Comparison of ENCODE assay signal across 8 cellular contexts in the genomic region with DNA sequence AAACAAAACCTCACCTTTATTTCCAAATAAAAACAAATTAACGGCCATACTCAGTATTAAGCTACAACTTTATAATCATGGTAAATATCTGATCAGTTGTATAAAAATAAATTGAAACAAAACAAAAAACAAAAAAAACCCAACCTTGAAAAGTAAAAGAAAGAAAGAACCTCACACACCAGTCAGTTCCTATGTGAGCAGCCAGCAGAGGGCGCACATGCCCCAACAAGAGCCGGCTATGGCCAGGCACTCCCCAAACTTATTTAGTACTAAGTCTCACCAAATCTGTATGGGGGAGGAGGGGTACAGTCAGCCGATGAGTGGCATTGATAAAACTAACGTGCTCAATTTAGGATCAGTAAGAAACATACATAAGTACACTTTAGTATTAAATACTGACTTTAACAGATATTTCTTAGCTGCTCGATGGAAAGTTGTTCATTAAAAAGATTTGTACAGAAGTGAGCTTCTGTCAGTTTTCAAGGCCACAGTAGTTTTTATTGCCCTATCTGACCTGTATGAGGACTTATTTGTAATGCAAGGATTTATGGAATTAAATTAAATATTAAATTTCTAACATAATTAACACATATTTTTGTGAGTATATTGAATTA.
DNase-seq lines count a peak whose midpoint lies in the region; ATAC-seq and TF ChIP-seq lines count a peak whose summit lies in the region.

No MANE protein-coding gene starts in this region.

- ATAC-seq in GM21576 (IDR thresholded peaks at IDR 0.05; ENCODE audit: unreplicated experiment) (peak; percentile 88), Panc1 (peak; percentile 74; the same call in 1 of the 2 replicates), omental fat pad (ENCODE audit: low FRiP score) (peak; percentile 73), thoracic aorta (ENCODE audit: insufficient number of reproducible peaks, low FRiP score, low read depth) (no peak)
- ATAC-seq in activated T-cell treated with anti-CD3 and anti-CD28 coated beads, Interleukin-2, amount 50 U/mL, for 72 hours (replicated peaks in 1 of 2) = peak; percentile 67 to 80

- H3K4me1 ChIP-seq in Panc1 (ENCODE audit: control insufficient read depth, insufficient read depth, low read length) (no peaks in the 10 kb centered on the region), thoracic aorta (ENCODE audit: control insufficient read depth in 1 of 2, low read depth in 2 of 2) (no peaks in the 10 kb centered on the region)

- H3K4me3 Mint-ChIP-seq in activated T-cell treated with anti-CD3 and anti-CD28 coated beads, Interleukin-2, amount 50 U/mL, for 72 hours = no peak overlapping the region

- POLR2A ChIA-PET in Panc1 (lab: Charles Lee) = no interaction called here

- H3K36me3 Mint-ChIP-seq in activated T-cell treated with anti-CD3 and anti-CD28 coated beads, Interleukin-2, amount 50 U/mL, for 72 hours (ENCODE audit: insufficient read depth in 2 of 2) = no peaks in the 10 kb centered on the region

- BruUV-seq in Panc1 (replicated peaks; lab: Mats Ljungman, UMichigan) = no TSS peak

- peaks cover 5% of the 10 kb centered on the region for H3K27me3 Mint-ChIP-seq in activated T-cell treated with anti-CD3 and anti-CD28 coated beads, Interleukin-2, amount 50 U/mL, for 72 hours (ENCODE audit: low read depth)

- in situ Hi-C loops in KBM-7 (cut with MboI; ENCODE audit: low pct_unique_long_range_greater_than_20kb, low sequenced_read_pairs) (loop anchor here (25.0 kb wide), 1 partner anchor 372 kb away; no protein-coding TSS in a partner anchor), Panc1 (cut with HindIII; ENCODE audit: low pct_unique_long_range_greater_than_20kb, low sequenced_read_pairs) (no loop called here)

- DNase-seq in DMS53 (lab: John Stamatoyannopoulos, UW) (peak; percentile 90), KBM-7 (peak; percentile 73), Panc1 (ENCODE audit: low read depth, low spot score) (peak; percentile 38), fibroblast of pulmonary artery (ENCODE audit: low read depth) (peak; percentile 93), omental fat pad (ENCODE audit: low spot score) (peak; percentile 99), thoracic aorta (ENCODE audit: low spot score) (peak; percentile 78)
- peak; percentile 75 to 77 for DNase-seq in activated T-cell treated with anti-CD3 and anti-CD28 coated beads, Interleukin-2, amount 50 U/mL, for 72 hours

- H3K9me3 Mint-ChIP-seq in activated T-cell treated with anti-CD3 and anti-CD28 coated beads, Interleukin-2, amount 50 U/mL, for 72 hours = no peaks in the 10 kb centered on the region

- no peaks in the 10 kb centered on the region for H3K36me3 ChIP-seq in Panc1 (ENCODE audit: control insufficient read depth, insufficient read depth, low read length)
- no peaks in the 10 kb centered on the region for H3K36me3 ChIP-seq in thoracic aorta

- CTCF ChIA-PET in Panc1 (lab: Charles Lee) = no interaction called here

- H3K27me3 ChIP-seq in Panc1 (ENCODE audit: control insufficient read depth, insufficient read depth, low read length) (no peaks in the 10 kb centered on the region), thoracic aorta (replicated peaks; ENCODE audit: insufficient read depth) (no peaks in the 10 kb centered on the region)

- H3K9me3 ChIP-seq in Panc1 (ENCODE audit: control insufficient read depth, insufficient read depth, low read depth, low read length) (no peaks in the 10 kb centered on the region), thoracic aorta (no peaks in the 10 kb centered on the region)

- TF ChIP-seq CTCF in Panc1 (IDR thresholded peaks at IDR 0.05) (peak; percentile 78), fibroblast of pulmonary artery (IDR thresholded peaks at IDR 0.05; ENCODE audit: low read length, missing control alignments) (peak; percentile 91), omental fat pad (IDR thresholded peaks at IDR 0.05) (peak in 2 of 3 donors; percentile 33 to 53), thoracic aorta (IDR thresholded peaks at IDR 0.05) (peak; percentile 91)

- H3K4me3 ChIP-seq in Panc1 (ENCODE audit: low read depth in 2 of 2, low read length in 2 of 2) (no peak overlapping the region), fibroblast of pulmonary artery (replicated peaks; ENCODE audit: low read depth, low read length) (no peak overlapping the region), thoracic aorta (no peak overlapping the region)

- intact Hi-C loops in Panc1 (cut with micrococcal nuclease; ENCODE audit: unreplicated experiment) = loop anchor here (10.0 kb wide), 1 partner anchor 1159 kb away; no protein-coding TSS in a partner anchor

- peak overlapping the region; percentile 70 for H3K27ac Mint-ChIP-seq in activated T-cell treated with anti-CD3 and anti-CD28 coated beads, Interleukin-2, amount 50 U/mL, for 72 hours

- peaks cover 5% of the 10 kb centered on the region for H3K4me1 Mint-ChIP-seq in activated T-cell treated with anti-CD3 and anti-CD28 coated beads, Interleukin-2, amount 50 U/mL, for 72 hours (ENCODE audit: low read depth)

- H3K27ac ChIP-seq in Panc1 (ENCODE audit: low read length) (no peak overlapping the region), thoracic aorta (no peak overlapping the region)

Comparison
In these comparisons a context has a peak if more than half of its experiments do, and no peak if none do; other contexts are left out.
1. DNase-seq: peak in every context shown above with its lines; median percentile 99 in omental fat pad; 93 in fibroblast of pulmonary artery; 90 in DMS53; 78 in thoracic aorta; 76 in activated T-cell treated with anti-CD3 and anti-CD28 coated beads, Interleukin-2, amount 50 U/mL, for 72 hours; 73 in KBM-7; 38 in Panc1.